Comparison of ENCODE assay signal across 18 cellular contexts in genomic region chr1:172755099-172755498, GRCh38.
DNase-seq lines count a peak whose midpoint lies in the region; ATAC-seq and TF ChIP-seq lines count a peak whose summit lies in the region.
"Had no signal": no experiment of that assay in that cellular context is flagged by ENCODE, and none has a peak within 500 bp of the region (broad histone marks: within the 10 kb centered on the region; RNA-seq: fewer than 3 reads in every experiment).

No MANE protein-coding gene starts in this region.

- H2AFZ ChIP-seq in OCI-LY3 (ENCODE audit: low read depth, low read length) = 0 out of 2 replicates have a peak overlapping the region, but pooled peaks have one; percentile 2
- H2AFZ ChIP-seq: GM23248 had no signal

- peaks cover 61% of the 10 kb centered on the region for H3K4me1 Mint-ChIP-seq in stimulated activated naive CD8-positive, alpha-beta T cell treated with anti-CD3 and anti-CD28 coated beads, Interleukin-15, Interleukin-2, amounts not matched to agents 100 ng/mL and 50 ng/mL, for 24 hours (ENCODE audit: low read depth)
- peaks cover 7 to 30% (median 18%) of the 10 kb centered on the region in 3 donors for H3K4me1 Mint-ChIP-seq in naive B cell

- H3K27me3 ChIP-seq in OCI-LY3 (ENCODE audit: low read depth, low read length) (peaks cover 65% of the 10 kb centered on the region), WERI-Rb-1 (ENCODE audit: insufficient read depth, low read depth, severe bottlenecking) (peaks cover 64% of the 10 kb centered on the region)
- H3K27me3 ChIP-seq: BE2C had no signal

- H3K36me3 Mint-ChIP-seq in stimulated activated naive CD8-positive, alpha-beta T cell treated with anti-CD3 and anti-CD28 coated beads, Interleukin-15, Interleukin-2, amounts not matched to agents 100 ng/mL and 50 ng/mL, for 24 hours (ENCODE audit: low read depth) = no peaks in the 10 kb centered on the region
- H3K36me3 Mint-ChIP-seq in naive B cell = peaks cover 0 to under 1% of the 10 kb centered on the region in 2 donors
- H3K36me3 Mint-ChIP-seq: CD4-positive, CD25-positive, alpha-beta regulatory T cell; CD8-positive, alpha-beta memory T cell had no signal

- TF ChIP-seq CTCF in OCI-LY3 (IDR thresholded peaks at IDR 0.05; ENCODE audit: low read depth, low read length) (no peak), WERI-Rb-1 (IDR thresholded peaks at IDR 0.05; ENCODE audit: low read depth, low read length) (no peak)

- peak overlapping the region; percentile 18; the same call in 1 of the 2 replicates for H3K9ac ChIP-seq in OCI-LY3 (ENCODE audit: low read length)
- H3K9ac ChIP-seq: GM23248 had no signal

- H3K4me3 ChIP-seq in OCI-LY3 (ENCODE audit: low read length) (peak overlapping the region; percentile 52), WERI-Rb-1 (ENCODE audit: low read depth, low read length) (no peak overlapping the region)
- H3K4me3 ChIP-seq: GM23248, HAP-1 had no signal

- H3K9me3 ChIP-seq in OCI-LY3 (ENCODE audit: insufficient read depth, low read length) (no peaks in the 10 kb centered on the region), WERI-Rb-1 (ENCODE audit: severe bottlenecking) (no peaks in the 10 kb centered on the region)
- H3K9me3 ChIP-seq: BE2C, Caco-2, HAP-1 had no signal

- H3K36me3 ChIP-seq in OCI-LY3 (replicated peaks; ENCODE audit: low read depth, low read length) (no peaks in the 10 kb centered on the region), WERI-Rb-1 (no peaks in the 10 kb centered on the region)
- H3K36me3 ChIP-seq: BE2C, HAP-1 had no signal

- peaks cover 45% of the 10 kb centered on the region for H3K4me1 ChIP-seq in OCI-LY3 (ENCODE audit: low read length)
- H3K4me1 ChIP-seq: BE2C, Caco-2, HAP-1 had no signal

- no peak for DNase-seq in stimulated activated naive CD8-positive, alpha-beta T cell treated with anti-CD3 and anti-CD28 coated beads, Interleukin-15, Interleukin-2, amounts not matched to agents 100 U/mL and 50 U/mL, for 24 hours
- DNase-seq in naive B cell = no peak
- no peak for DNase-seq in left colon
- no peak for DNase-seq in COR-L47 (lab: John Stamatoyannopoulos, UW)
- no peak for DNase-seq in WERI-Rb-1
- DNase-seq: 8988T; BE2C; C1 segment of cervical spinal cord; Caco-2; CD4-positive, CD25-positive, alpha-beta regulatory T cell; CD8-positive, alpha-beta memory T cell; DMS153; DMS79; GF-D8; GM23248 had no signal

- H3K4me2 ChIP-seq in OCI-LY3 (ENCODE audit: low read length) = peak overlapping the region; percentile 81

- intact Hi-C loops in left colon (cut with DNase I, micrococcal nuclease) = no loop called here

- H3K4me3 Mint-ChIP-seq in stimulated activated naive CD8-positive, alpha-beta T cell treated with anti-CD3 and anti-CD28 coated beads, Interleukin-15, Interleukin-2, amounts not matched to agents 100 ng/mL and 50 ng/mL, for 24 hours = no peak overlapping the region
- H3K4me3 Mint-ChIP-seq in naive B cell = peak overlapping the region in 6 of 8 donors; percentile 12 to 69 (median 44)
- H3K4me3 Mint-ChIP-seq: CD4-positive, CD25-positive, alpha-beta regulatory T cell; CD8-positive, alpha-beta memory T cell had no signal

- H3K79me2 ChIP-seq in OCI-LY3 (ENCODE audit: low read length) = no peaks in the 10 kb centered on the region

- H3K27ac Mint-ChIP-seq in stimulated activated naive CD8-positive, alpha-beta T cell treated with anti-CD3 and anti-CD28 coated beads, Interleukin-15, Interleukin-2, amounts not matched to agents 100 ng/mL and 50 ng/mL, for 24 hours = peak overlapping the region; percentile 19
- peak overlapping the region in 2 of 6 donors; percentile 67 to 81 for H3K27ac Mint-ChIP-seq in naive B cell
- H3K27ac Mint-ChIP-seq: CD4-positive, CD25-positive, alpha-beta regulatory T cell; CD8-positive, alpha-beta memory T cell had no signal

- no peaks in the 10 kb centered on the region for H4K20me1 ChIP-seq in OCI-LY3 (ENCODE audit: insufficient read depth, low read length)

- H3K9me3 Mint-ChIP-seq in stimulated activated naive CD8-positive, alpha-beta T cell treated with anti-CD3 and anti-CD28 coated beads, Interleukin-15, Interleukin-2, amounts not matched to agents 100 ng/mL and 50 ng/mL, for 24 hours = no peaks in the 10 kb centered on the region
- H3K9me3 Mint-ChIP-seq in naive B cell = no peaks in the 10 kb centered on the region
- H3K9me3 Mint-ChIP-seq: CD8-positive, alpha-beta memory T cell had no signal

- peak overlapping the region; percentile 17; the same call in 1 of the 2 replicates for H3K27ac ChIP-seq in OCI-LY3 (ENCODE audit: low read length)
- no peak overlapping the region for H3K27ac ChIP-seq in WERI-Rb-1
- H3K27ac ChIP-seq: GM23248 had no signal

- peaks cover 30% of the 10 kb centered on the region for H3K27me3 Mint-ChIP-seq in stimulated activated naive CD8-positive, alpha-beta T cell treated with anti-CD3 and anti-CD28 coated beads, Interleukin-15, Interleukin-2, amounts not matched to agents 100 ng/mL and 50 ng/mL, for 24 hours
- peaks cover 0 to 21% (median 7%) of the 10 kb centered on the region in 3 donors for H3K27me3 Mint-ChIP-seq in naive B cell

- no peak for ATAC-seq in stimulated activated naive CD8-positive, alpha-beta T cell treated with anti-CD3 and anti-CD28 coated beads, Interleukin-15, Interleukin-2, amounts not matched to agents 100 U/mL and 50 U/mL, for 24 hours
- no peak for ATAC-seq in naive B cell (ENCODE audit: low read depth in 2 of 2)
- ATAC-seq in left colon = no peak
